Comparison of ENCODE assay signal across 8 cellular contexts in the genomic region with DNA sequence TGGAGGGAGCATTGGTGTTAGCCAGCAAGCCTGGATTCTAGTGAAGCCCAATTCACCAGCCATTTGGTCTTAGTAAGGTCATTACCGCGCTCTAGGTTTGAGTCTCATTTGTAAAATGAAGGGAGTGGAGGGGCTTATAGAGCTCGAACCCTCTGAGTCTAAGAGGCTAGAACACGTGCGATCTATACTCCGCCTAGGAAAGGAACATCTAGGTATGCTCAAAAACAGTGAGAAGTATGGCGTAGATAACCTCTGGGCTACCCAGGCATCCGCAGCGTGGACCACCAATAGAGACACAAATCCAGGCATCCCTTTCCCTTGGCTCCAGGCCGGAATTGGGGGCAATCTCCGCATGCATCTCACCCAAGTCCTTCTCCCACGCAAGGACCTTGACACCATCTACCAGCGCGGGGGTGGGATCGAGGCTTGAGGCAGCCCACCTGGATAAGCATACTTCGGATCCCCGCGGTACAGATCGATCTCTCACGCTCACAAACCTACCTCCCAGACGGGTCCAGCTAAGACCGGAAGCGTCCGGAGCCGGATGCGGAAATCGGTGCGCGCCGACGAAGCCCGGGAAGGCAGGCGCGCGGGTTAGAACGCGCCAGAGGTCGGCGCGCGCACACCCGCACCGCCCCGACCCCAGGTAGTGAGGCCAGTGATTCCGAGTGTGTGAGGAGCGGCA.
DNase-seq lines count a peak whose midpoint lies in the region; ATAC-seq and TF ChIP-seq lines count a peak whose summit lies in the region.

A gene (plus strand): TSS at position 556 of the 685 bp plus-strand sequence. CDS start 636 bp downstream, outside the sequence.

- DNase-seq in AG04449 (ENCODE audit: low read depth, low spot score) (no peak), NCI-H2081 (lab: John Stamatoyannopoulos, UW) (peak; percentile 88 to 93), UCSD-AML1 (lab: John Stamatoyannopoulos, UW; ENCODE audit: unreplicated experiment) (peak; percentile 88)
- no peak for DNase-seq in central memory CD8-positive, alpha-beta T cell (ENCODE audit: low spot score in 2 of 2)
- DNase-seq in stimulated activated CD4-positive, alpha-beta T cell treated with anti-CD3 and anti-CD28 coated beads, Interleukin-1b, Interleukin-23, amount 100 ng/mL, for 24 hours (ENCODE audit: low read depth in 4 of 4, low spot score in 1 of 4) = peak in 3 of 4 experiments; percentile 65 to 73 (median 70)

- peaks cover 31% of the 10 kb centered on the region for H3K36me3 Mint-ChIP-seq in central memory CD8-positive, alpha-beta T cell (ENCODE audit: insufficient read depth)

- H3K4me3 Mint-ChIP-seq in central memory CD8-positive, alpha-beta T cell = no peak within 1 kb of the TSS

- H3K27me3 Mint-ChIP-seq in central memory CD8-positive, alpha-beta T cell = no peaks in the 10 kb centered on the region

- POLR2A ChIA-PET in AG04449 (lab: Yijun Ruan, JAX) = interaction anchor here (0.6 to 2.3 kb wide), 13 partner anchors 13 to 200 kb away, joined by 3 to 18 read pairs (median 4); a partner anchor contains a TSS

- H3K27me3 ChIP-seq in layer of hippocampus (ENCODE audit: control insufficient read depth, insufficient read depth, low read length) = no peaks in the 10 kb centered on the region

- H3K4me3 ChIP-seq in AG04449 (ENCODE audit: low read depth, low read length) = peak within 1 kb of the TSS; percentile 99

- peaks cover 31% of the 10 kb centered on the region for H3K4me1 Mint-ChIP-seq in central memory CD8-positive, alpha-beta T cell

- H3K27ac Mint-ChIP-seq in central memory CD8-positive, alpha-beta T cell (ENCODE audit: low read depth) = no peak within 1 kb of the TSS

- peak within 1 kb of the TSS; percentile 83 for H3K27ac ChIP-seq in layer of hippocampus (ENCODE audit: low read depth, low read length)

- TF ChIP-seq CTCF in AG04449 (IDR thresholded peaks at IDR 0.05; ENCODE audit: insufficient read depth, low read length, missing control alignments) = no peak

- H3K9me3 Mint-ChIP-seq in central memory CD8-positive, alpha-beta T cell = no peaks in the 10 kb centered on the region

- CTCF ChIA-PET in AG04449 (lab: Yijun Ruan, JAX) = interaction anchor here (1.0 to 41.3 kb wide), 23 partner anchors 8 to 199 kb away, joined by 3 to 2951 read pairs (median 17); a partner anchor contains a TSS

- ATAC-seq in GM18511 (IDR thresholded peaks at IDR 0.05; ENCODE audit: unreplicated experiment) (peak; percentile 77), HG02943 (IDR thresholded peaks at IDR 0.05; ENCODE audit: low read depth, unreplicated experiment) (peak; percentile 55)
- peak; percentile 57 for ATAC-seq in central memory CD8-positive, alpha-beta T cell (replicated peaks; ENCODE audit: extremely low read depth, poor library complexity, severe bottlenecking)

Comparison
In these comparisons a context has a peak if more than half of its experiments do, and no peak if none do; other contexts are left out.
1. DNase-seq: peak in NCI-H2081 (2 of 2), UCSD-AML1 (single experiment) and stimulated activated CD4-positive, alpha-beta T cell treated with anti-CD3 and anti-CD28 coated beads, Interleukin-1b, Interleukin-23, amount 100 ng/mL, for 24 hours (3 of 4); none in AG04449 (single experiment) and central memory CD8-positive, alpha-beta T cell (0 of 2).
2. Peak in every context shown above with its lines, with median percentiles within 50 percentile points of each other: ATAC-seq.